28 cellular contexts compared by ENCODE assay signal in genomic region chr20:12640255-12640654, GRCh38.
"Had no signal": no experiment of that assay in that cellular context is flagged by ENCODE, and none has a peak within 500 bp of the region (broad histone marks: within the 10 kb centered on the region; RNA-seq: fewer than 3 reads in every experiment).

No MANE protein-coding gene starts in this region.

- H3K36me3 ChIP-seq: gastrocnemius medialis, left ventricle myocardium inferior, sigmoid colon, thyroid gland, upper lobe of right lung had no signal

- H3K9me3 ChIP-seq: gastrocnemius medialis, left ventricle myocardium inferior, mucosa of descending colon, sigmoid colon, thyroid gland, upper lobe of right lung had no signal

- H3K27me3 ChIP-seq: gastrocnemius medialis, sigmoid colon, thyroid gland, upper lobe of right lung had no signal

- H3K4me3 ChIP-seq: gastrocnemius medialis, left ventricle myocardium inferior, mucosa of descending colon, sigmoid colon, thyroid gland, upper lobe of right lung had no signal

- ATAC-seq: effector memory CD8-positive, alpha-beta T cell; gastrocnemius medialis; mucosa of descending colon; natural killer cell treated with Interleukin-12 subunit alpha and Interleukin-12 subunit beta and Interleukin-15 and Interleukin-18, amount 100 ng/mL, for 72 hours; stimulated activated effector memory CD8-positive, alpha-beta T cell treated with anti-CD3 and anti-CD28 coated beads, Interleukin-12 subunit alpha, Interleukin-12 subunit beta, amount 100 ng/mL, for 72 hours; stimulated activated naive CD8-positive, alpha-beta T cell treated with anti-CD3 and anti-CD28 coated beads, Interleukin-15, amount 100 ng/mL, for 72 hours; upper lobe of right lung had no signal

- H3K27ac ChIP-seq: gastrocnemius medialis, left ventricle myocardium inferior, sigmoid colon, thyroid gland, upper lobe of right lung, VCaP had no signal

- FAIRE-seq: keratinocyte, small intestine, TTC549 had no signal

- H3K4me1 ChIP-seq: gastrocnemius medialis, left ventricle myocardium inferior, sigmoid colon, thyroid gland, upper lobe of right lung had no signal

- DNase-seq: activated CD4-positive, alpha-beta T cell treated with anti-CD3 and anti-CD28 coated beads for 4 hours; activated CD4-positive, alpha-beta T cell treated with anti-CD3 and anti-CD28 coated beads, Interleukin-2, amount 50 U/mL, for 4 hours; activated CD8-positive, alpha-beta memory T cell treated with anti-CD3 and anti-CD28 coated beads for 24 hours; activated effector memory CD4-positive, alpha-beta T cell treated with Interleukin-2 at 50 U/mL for 16 hours; activated naive CD4-positive, alpha-beta T cell treated with Interleukin-2 at 50 U/mL for 16 hours; anterior cingulate cortex; cortex of kidney; effector memory CD8-positive, alpha-beta T cell; erythroblast; gastrocnemius medialis; head of caudate nucleus; hippocampal formation; left ventricle myocardium inferior; posterior cingulate gyrus; sigmoid colon; small intestine; stimulated activated CD4-positive, alpha-beta T cell treated with anti-CD3 and anti-CD28 coated beads, Interleukin-4, amount 100 ng/mL, for 24 hours; stimulated activated naive CD8-positive, alpha-beta T cell treated with anti-CD3 and anti-CD28 coated beads, Interleukin-15, amount 100 ng/mL, for 72 hours; substantia nigra; T-helper 9 cell; upper lobe of right lung had no signal
